22 cellular contexts compared by ENCODE assay signal in the genomic region with DNA sequence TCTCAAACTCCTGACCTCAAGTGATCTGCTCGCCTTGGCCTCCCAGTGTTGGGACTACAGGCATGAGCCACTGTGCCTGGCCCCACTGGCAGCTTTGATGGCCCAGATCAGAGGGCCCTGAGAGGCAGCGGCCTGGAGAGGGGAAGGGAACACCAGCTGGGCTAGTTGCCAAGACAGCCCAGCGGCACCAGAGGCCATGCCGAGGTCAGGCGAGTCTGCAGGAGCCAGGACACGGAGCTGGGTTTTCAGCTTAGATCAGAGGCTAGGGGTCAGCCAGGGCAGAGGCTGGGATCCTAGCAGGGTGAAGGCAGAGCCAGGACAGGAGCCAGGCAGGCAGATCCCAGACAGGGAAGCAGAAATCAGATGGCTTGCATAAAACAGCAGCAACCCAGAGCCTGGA.
DNase-seq lines count a peak whose midpoint lies in the region; ATAC-seq and TF ChIP-seq lines count a peak whose summit lies in the region.
"Had no signal": no experiment of that assay in that cellular context is flagged by ENCODE, and none has a peak within 500 bp of the region (broad histone marks: within the 10 kb centered on the region; RNA-seq: fewer than 3 reads in every experiment).

No MANE protein-coding gene starts in this region.

- H3K36me3 ChIP-seq in cardiac muscle cell = no peaks in the 10 kb centered on the region
- H3K36me3 ChIP-seq: ascending aorta; BLaER1 treated with 17β-estradiol and CSF1 and Interleukin-3, amounts not matched to agents 10 nM and 100 nM; neutrophil; prostate gland had no signal

- H3K27ac ChIP-seq in cardiac muscle cell (peak overlapping the region; percentile 52), foreskin keratinocyte (no peak overlapping the region)
- H3K27ac ChIP-seq: BLaER1 treated with 17β-estradiol and CSF1 and Interleukin-3, amounts not matched to agents 10 nM and 100 nM; HL-60; neutrophil; prostate gland had no signal

- no peaks in the 10 kb centered on the region for H3K9me3 ChIP-seq in cardiac muscle cell (ENCODE audit: low read depth)
- H3K9me3 ChIP-seq: ascending aorta, neutrophil, prostate gland had no signal

- DNase-seq in EH (ENCODE audit: low read depth) (peak; percentile 34), MV-4-11 (lab: John Stamatoyannopoulos, UW) (peak; percentile 1), cardiac muscle cell (ENCODE audit: low read depth in 1 of 2, low spot score in 1 of 2) (peak; percentile 13 to 46), renal cortical epithelial cell (ENCODE audit: low read depth) (peak; percentile 38), foreskin keratinocyte (no peak), NCI-H187 treated with DMSO at 0.1 percent for 48 hours (lab: John Stamatoyannopoulos, UW) (no peak), T1000 (lab: John Stamatoyannopoulos, UW) (no peak)
- DNase-seq: activated B cell treated with CpG ODN at 0.5 μM for 24 hours; activated CD4-positive, alpha-beta T cell treated with anti-CD3 and anti-CD28 coated beads, Interleukin-2, amount 50 U/mL, for 4 hours; COR-L47; DND-41; HCEC 1CT; mesenchymal stem cell; NCI-H1417 treated with DMSO at 0.1 percent for 48 hours; NCI-H524 treated with DMSO at 0.1 percent for 48 hours; small intestine; stimulated activated CD4-positive, alpha-beta T cell treated with anti-CD3 and anti-CD28 coated beads, Interleukin-1b, Interleukin-23, amount 100 ng/mL, for 48 hours had no signal

- no peak for TF ChIP-seq CTCF in cardiac muscle cell (IDR thresholded peaks at IDR 0.05; ENCODE audit: low read depth, low read length)
- no peak for TF ChIP-seq CTCF in foreskin keratinocyte (conservative IDR thresholded peaks at IDR 0.05)

- ATAC-seq in foreskin keratinocyte = no peak

- no peak overlapping the region for H3K4me3 ChIP-seq in cardiac muscle cell
- H3K4me3 ChIP-seq: ascending aorta; BLaER1 treated with 17β-estradiol and CSF1 and Interleukin-3, amounts not matched to agents 10 nM and 100 nM; prostate gland had no signal

- H3K27me3 ChIP-seq in cardiac muscle cell (no peaks in the 10 kb centered on the region), foreskin keratinocyte (peaks cover 6% of the 10 kb centered on the region)
- H3K27me3 ChIP-seq: ascending aorta; BLaER1 treated with 17β-estradiol and CSF1 and Interleukin-3, amounts not matched to agents 10 nM and 100 nM; neutrophil had no signal

- no peaks in the 10 kb centered on the region for H3K4me1 ChIP-seq in cardiac muscle cell (ENCODE audit: low read depth)
- H3K4me1 ChIP-seq in foreskin keratinocyte = no peaks in the 10 kb centered on the region
- H3K4me1 ChIP-seq: prostate gland had no signal

Comparison
In these comparisons a context has a peak if more than half of its experiments do, and no peak if none do; other contexts are left out.
1. DNase-seq: peak in EH (single experiment), MV-4-11 (single experiment), cardiac muscle cell (2 of 2) and renal cortical epithelial cell (single experiment); none in foreskin keratinocyte (0 of 2), NCI-H187 treated with DMSO at 0.1 percent for 48 hours (single experiment) and T1000 (single experiment).